27 cellular contexts compared by ENCODE assay signal in genomic region chr22:19673660-19674059, GRCh38.
"Had no signal": no experiment of that assay in that cellular context is flagged by ENCODE, and none has a peak within 500 bp of the region (broad histone marks: within the 10 kb centered on the region; RNA-seq: fewer than 3 reads in every experiment).

No MANE protein-coding gene starts in this region.

- FAIRE-seq: colon, endometrium, endothelial cell of umbilical vein, frontal cortex had no signal

- ATAC-seq: effector memory CD8-positive, alpha-beta T cell; esophagus mucosa; foreskin keratinocyte; gastrocnemius medialis; gastroesophageal sphincter; heart left ventricle; heart right ventricle had no signal

- H3K27ac Mint-ChIP-seq: dendritic cell treated with granulocyte-macrophage colony-stimulating factor and Interleukin-4, amounts not matched to agents 40 ng/mL and 50 ng/mL, for 4 days; effector memory CD8-positive, alpha-beta T cell; endodermal cell had no signal

- H3K4me3 Mint-ChIP-seq: dendritic cell treated with granulocyte-macrophage colony-stimulating factor and Interleukin-4, amounts not matched to agents 40 ng/mL and 50 ng/mL, for 4 days; effector memory CD8-positive, alpha-beta T cell; endodermal cell had no signal

- H3K36me3 ChIP-seq: colonic mucosa, esophagus muscularis mucosa, esophagus squamous epithelium, gastrocnemius medialis, gastroesophageal sphincter, heart left ventricle, heart right ventricle had no signal

- DNase-seq: colonic mucosa; cortex of kidney; dermis blood vessel endothelial cell; dorsolateral prefrontal cortex; effector CD4-positive, alpha-beta T cell; effector CD8-positive, alpha-beta T cell; effector memory CD4-positive, alpha-beta T cell; effector memory CD8-positive, alpha-beta T cell; erythroblast; esophagus squamous epithelium; foreskin fibroblast; foreskin keratinocyte; gastrocnemius medialis; glutamatergic neuron; heart left ventricle; heart right ventricle had no signal

- H3K4me1 Mint-ChIP-seq: endodermal cell had no signal

- H3K4me1 ChIP-seq: colonic mucosa, esophagus muscularis mucosa, esophagus squamous epithelium, foreskin keratinocyte, gastrocnemius medialis, gastroesophageal sphincter had no signal

- H3K9me3 Mint-ChIP-seq: effector memory CD8-positive, alpha-beta T cell had no signal

- H3K4me3 ChIP-seq: colonic mucosa, coronary artery, dorsolateral prefrontal cortex, esophagus muscularis mucosa, esophagus squamous epithelium, gastrocnemius medialis, gastroesophageal sphincter, heart left ventricle, heart right ventricle had no signal

- H3K27me3 ChIP-seq: colonic mucosa, dorsolateral prefrontal cortex, gastrocnemius medialis, heart left ventricle had no signal

- H3K27ac ChIP-seq: colonic mucosa, coronary artery, dorsolateral prefrontal cortex, epithelial cell of prostate, esophagus muscularis mucosa, esophagus squamous epithelium, foreskin keratinocyte, gastrocnemius medialis, gastroesophageal sphincter, heart left ventricle, heart right ventricle had no signal

- H3K9me3 ChIP-seq: colonic mucosa, esophagus muscularis mucosa, esophagus squamous epithelium, gastrocnemius medialis, gastroesophageal sphincter, heart left ventricle had no signal
